18 cellular contexts compared by ENCODE assay signal in the genomic region with DNA sequence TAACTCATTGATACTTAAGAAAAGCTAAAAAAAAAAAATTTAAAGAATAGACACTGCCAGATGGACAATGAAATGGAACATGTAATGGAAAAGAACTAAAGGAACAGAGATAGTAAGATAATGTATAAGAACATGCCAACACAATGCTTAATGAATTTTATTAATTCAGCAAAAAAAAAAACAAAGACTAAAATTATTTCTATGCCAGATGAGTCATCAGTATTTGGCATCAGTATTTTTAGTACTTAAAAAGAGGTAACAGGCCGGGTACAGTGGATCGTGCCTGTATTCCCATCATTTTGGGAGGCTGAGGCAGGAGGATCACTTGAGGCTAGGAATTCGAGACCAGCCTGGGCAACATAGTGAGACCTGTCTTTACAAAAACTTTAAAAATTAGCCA.
DNase-seq lines count a peak whose midpoint lies in the region; ATAC-seq, FAIRE-seq and TF ChIP-seq lines count a peak whose summit lies in the region.
"Had no signal": no experiment of that assay in that cellular context is flagged by ENCODE, and none has a peak within 500 bp of the region (broad histone marks: within the 10 kb centered on the region; RNA-seq: fewer than 3 reads in every experiment).

No MANE protein-coding gene starts in this region.

- H3K4me2 ChIP-seq in OCI-LY3 (ENCODE audit: low read length), result no peak overlapping the region
- H3K4me2 ChIP-seq in mesenchymal stem cell (ENCODE audit: low read length, poor library complexity, severe bottlenecking), result no peak overlapping the region

- H2BK5ac ChIP-seq in mesenchymal stem cell (ENCODE audit: low read depth, low read length, poor library complexity, severe bottlenecking), result no peak overlapping the region

- H3K79me2 ChIP-seq in ACC112 (ENCODE audit: control insufficient read depth, insufficient read depth, low read length, unreplicated experiment), result peaks cover 17% of the 10 kb centered on the region
- H3K79me2 ChIP-seq in OCI-LY3 (ENCODE audit: low read length), result no peaks in the 10 kb centered on the region

- CTCF ChIA-PET in T-cell (lab: Charles Lee), result no interaction called here
- CTCF ChIA-PET in activated CD8-positive, alpha-beta memory T cell treated with anti-CD3 and anti-CD28 coated beads, Interleukin-2, amount 10 ng/mL, durations not matched to agents 7 days and 5 days (lab: Charles Lee), result no interaction called here

- H3K23ac ChIP-seq in mesenchymal stem cell (ENCODE audit: low read length in 2 of 2), result no peak overlapping the region

- H3K4me1 ChIP-seq in ACC112 (ENCODE audit: control insufficient read depth, insufficient read depth, low read length, unreplicated experiment), result peaks cover 72% of the 10 kb centered on the region
- H3K4me1 ChIP-seq in OCI-LY3 (ENCODE audit: low read length), result peaks cover 57% of the 10 kb centered on the region
- peaks cover 5% of the 10 kb centered on the region for H3K4me1 ChIP-seq in mesenchymal stem cell (ENCODE audit: control insufficient read depth, insufficient read depth, low read depth, low read length)
- H3K4me1 ChIP-seq in pancreas, result no peaks in the 10 kb centered on the region
- H3K4me1 ChIP-seq: Caco-2 had no signal

- POLR2A ChIA-PET in T-cell (lab: Charles Lee), result interaction anchor here (0.6 to 0.8 kb wide), 2 partner anchors 360 to 756 kb away, joined by 3 to 12 read pairs; no protein-coding TSS in a partner anchor

- H2AFZ ChIP-seq in ACC112 (ENCODE audit: low read length, unreplicated experiment) (no peak overlapping the region), OCI-LY3 (ENCODE audit: low read depth, low read length) (no peak overlapping the region), mesenchymal stem cell (ENCODE audit: low read depth, low read length) (no peak overlapping the region)

- peaks cover 18% of the 10 kb centered on the region for H3K36me3 Mint-ChIP-seq in T-cell
- no peaks in the 10 kb centered on the region for H3K36me3 Mint-ChIP-seq in activated CD8-positive, alpha-beta memory T cell treated with anti-CD3 and anti-CD28 coated beads, Interleukin-2, amount 10 ng/mL, durations not matched to agents 7 days and 5 days

- intact Hi-C loops in pancreas (cut with DNase I), result no loop called here

- no peak overlapping the region for H4K8ac ChIP-seq in mesenchymal stem cell (ENCODE audit: low read length)

- peaks cover 15% of the 10 kb centered on the region for H3K79me1 ChIP-seq in mesenchymal stem cell (replicated peaks; ENCODE audit: low read length, poor library complexity, severe bottlenecking)

- H3K4ac ChIP-seq in mesenchymal stem cell (ENCODE audit: low read depth in 1 of 2, low read length in 2 of 2), result no peak overlapping the region

- no peak for TF ChIP-seq CTCF in OCI-LY3 (IDR thresholded peaks at IDR 0.05; ENCODE audit: low read depth, low read length)
- no peak for TF ChIP-seq CTCF in cardiac fibroblast (IDR thresholded peaks at IDR 0.05; ENCODE audit: low read depth, low read length)
- TF ChIP-seq CTCF in pancreas (IDR thresholded peaks at IDR 0.05), result no peak

- H3K27ac ChIP-seq in ACC112 (ENCODE audit: low read depth, low read length) (peak overlapping the region; percentile 93), OCI-LY3 (ENCODE audit: low read length) (peak overlapping the region; percentile 94), mesenchymal stem cell (ENCODE audit: low read length, poor library complexity, severe bottlenecking) (no peak overlapping the region), pancreas (no peak overlapping the region)

- FAIRE-seq in pancreas (lab: Jason Lieb, UNC), result no peak
- FAIRE-seq: GM12891, HTR-8/SVneo had no signal

- H2BK12ac ChIP-seq in mesenchymal stem cell (ENCODE audit: low read length in 2 of 2), result no peak overlapping the region

- H3K27me3 ChIP-seq in ACC112 (ENCODE audit: insufficient read depth, low read length), result no peaks in the 10 kb centered on the region
- no peaks in the 10 kb centered on the region for H3K27me3 ChIP-seq in OCI-LY3 (ENCODE audit: low read depth, low read length)
- H3K27me3 ChIP-seq in mesenchymal stem cell (ENCODE audit: control insufficient read depth in 1 of 2, insufficient read depth in 1 of 2, low read length in 2 of 2), result no peaks in the 10 kb centered on the region
- no peaks in the 10 kb centered on the region for H3K27me3 ChIP-seq in pancreas

- no peak overlapping the region for H4K91ac ChIP-seq in mesenchymal stem cell (ENCODE audit: low read length)

- H2BK120ac ChIP-seq in mesenchymal stem cell (ENCODE audit: low read depth, low read length), result no peak overlapping the region

- H3K27me3 Mint-ChIP-seq in T-cell, result no peaks in the 10 kb centered on the region
- H3K27me3 Mint-ChIP-seq in activated CD8-positive, alpha-beta memory T cell treated with anti-CD3 and anti-CD28 coated beads, Interleukin-2, amount 10 ng/mL, durations not matched to agents 7 days and 5 days, result no peaks in the 10 kb centered on the region

- no peak overlapping the region for H3K4me3 ChIP-seq in ACC112 (ENCODE audit: low read depth, low read length)
- H3K4me3 ChIP-seq in OCI-LY3 (ENCODE audit: low read length), result no peak overlapping the region
- H3K4me3 ChIP-seq in cardiac fibroblast (replicated peaks in 1 of 2; ENCODE audit: low read depth in 2 of 2, low read length in 2 of 2), result no peak overlapping the region
- H3K4me3 ChIP-seq in mesenchymal stem cell (ENCODE audit: insufficient read depth in 1 of 2, low read depth in 1 of 2, low read length in 2 of 2), result no peak overlapping the region
- no peak overlapping the region for H3K4me3 ChIP-seq in pancreas

- H3K4me3 Mint-ChIP-seq in T-cell, result no peak overlapping the region
- no peak overlapping the region for H3K4me3 Mint-ChIP-seq in activated CD8-positive, alpha-beta memory T cell treated with anti-CD3 and anti-CD28 coated beads, Interleukin-2, amount 10 ng/mL, durations not matched to agents 7 days and 5 days

- H3K18ac ChIP-seq in mesenchymal stem cell (ENCODE audit: low read depth in 1 of 2, low read length in 2 of 2), result no peak overlapping the region

- DNase-seq in cardiac fibroblast (ENCODE audit: low read depth in 2 of 2) (peak; percentile 30 to 47), mesenchymal stem cell (no peak), T-cell (no peak), nucleus accumbens (lab: John Stamatoyannopoulos, UW) (no peak), pancreas (no peak)
- no peak for DNase-seq in activated CD8-positive, alpha-beta memory T cell treated with anti-CD3 and anti-CD28 coated beads, Interleukin-2, amount 10 ng/mL, durations not matched to agents 7 days and 5 days
- DNase-seq: AML-193, Caco-2, HCEC 1CT, KG1, NCI-H1092, NCI-H1694, NCI-H345, NCI-H526 treated with DMSO at 0.1 percent for 48 hours had no signal

- peaks cover 4% of the 10 kb centered on the region; the same call in 1 of the 2 replicates for H3K9me3 ChIP-seq in OCI-LY3 (ENCODE audit: insufficient read depth, low read length)
- H3K9me3 ChIP-seq in mesenchymal stem cell (ENCODE audit: control insufficient read depth, low read length), result no peaks in the 10 kb centered on the region
- no peaks in the 10 kb centered on the region for H3K9me3 ChIP-seq in pancreas
- H3K9me3 ChIP-seq: Caco-2 had no signal

- H3K36me3 ChIP-seq in ACC112 (ENCODE audit: insufficient read depth, low read length) (peaks cover 10% of the 10 kb centered on the region; the same call in 1 of the 2 replicates), OCI-LY3 (replicated peaks; ENCODE audit: low read depth, low read length) (peaks cover 10% of the 10 kb centered on the region), mesenchymal stem cell (ENCODE audit: control insufficient read depth in 1 of 2, insufficient read depth in 2 of 2, low read depth in 1 of 2, low read length in 2 of 2) (no peaks in the 10 kb centered on the region), pancreas (no peaks in the 10 kb centered on the region)

- H3K27ac Mint-ChIP-seq in T-cell, result no peak overlapping the region
- no peak overlapping the region for H3K27ac Mint-ChIP-seq in activated CD8-positive, alpha-beta memory T cell treated with anti-CD3 and anti-CD28 coated beads, Interleukin-2, amount 10 ng/mL, durations not matched to agents 7 days and 5 days

- H3K4me1 Mint-ChIP-seq in T-cell, result peaks cover 0 to 2% (median 0%) of the 10 kb centered on the region in 3 donors
- H3K4me1 Mint-ChIP-seq in activated CD8-positive, alpha-beta memory T cell treated with anti-CD3 and anti-CD28 coated beads, Interleukin-2, amount 10 ng/mL, durations not matched to agents 7 days and 5 days, result peaks cover 15% of the 10 kb centered on the region

- WGBS in mesenchymal stem cell, result 94% methylated on average over 3 of the region's 3 CpGs
- WGBS in pancreas, 2 donors, result 92 to 94% methylated on average over 3 of the region's 3 CpGs

- H4K20me1 ChIP-seq in OCI-LY3 (ENCODE audit: insufficient read depth, low read length), result no peaks in the 10 kb centered on the region

- H2BK15ac ChIP-seq in mesenchymal stem cell (ENCODE audit: low read depth, poor library complexity, severe bottlenecking), result no peak overlapping the region

- no peak overlapping the region for H3K14ac ChIP-seq in mesenchymal stem cell (ENCODE audit: low read length in 2 of 2)

- H2AK5ac ChIP-seq in mesenchymal stem cell (ENCODE audit: low read length, severe bottlenecking), result peak overlapping the region; percentile 84

- no peak overlapping the region for H3K9ac ChIP-seq in OCI-LY3 (ENCODE audit: low read length)
- peak overlapping the region; percentile 86 for H3K9ac ChIP-seq in mesenchymal stem cell (ENCODE audit: low read length)

- peaks cover 0 to 3% (median 0%) of the 10 kb centered on the region in 3 donors for H3K9me3 Mint-ChIP-seq in T-cell
- H3K9me3 Mint-ChIP-seq in activated CD8-positive, alpha-beta memory T cell treated with anti-CD3 and anti-CD28 coated beads, Interleukin-2, amount 10 ng/mL, durations not matched to agents 7 days and 5 days (ENCODE audit: low read depth), result no peaks in the 10 kb centered on the region

- no peak for ATAC-seq in T-cell (replicated peaks in 1 of 4)
- ATAC-seq in activated CD8-positive, alpha-beta memory T cell treated with anti-CD3 and anti-CD28 coated beads, Interleukin-2, amount 10 ng/mL, durations not matched to agents 7 days and 5 days, result no peak
- no peak for ATAC-seq in pancreas

Comparison
In these comparisons a context has a peak if more than half of its experiments do, and no peak if none do; other contexts are left out.
1. H3K27ac ChIP-seq: peak in ACC112 (single experiment) and OCI-LY3 (single experiment); none in mesenchymal stem cell (single experiment) and pancreas (0 of 4).
2. DNase-seq: peak in cardiac fibroblast (2 of 2); none in mesenchymal stem cell (single experiment), T-cell (0 of 34), activated CD8-positive, alpha-beta memory T cell treated with anti-CD3 and anti-CD28 coated beads, Interleukin-2, amount 10 ng/mL, durations not matched to agents 7 days and 5 days (single experiment), nucleus accumbens (0 of 56) and pancreas (0 of 6).